16 cellular contexts compared by ENCODE assay signal in the genomic region with DNA sequence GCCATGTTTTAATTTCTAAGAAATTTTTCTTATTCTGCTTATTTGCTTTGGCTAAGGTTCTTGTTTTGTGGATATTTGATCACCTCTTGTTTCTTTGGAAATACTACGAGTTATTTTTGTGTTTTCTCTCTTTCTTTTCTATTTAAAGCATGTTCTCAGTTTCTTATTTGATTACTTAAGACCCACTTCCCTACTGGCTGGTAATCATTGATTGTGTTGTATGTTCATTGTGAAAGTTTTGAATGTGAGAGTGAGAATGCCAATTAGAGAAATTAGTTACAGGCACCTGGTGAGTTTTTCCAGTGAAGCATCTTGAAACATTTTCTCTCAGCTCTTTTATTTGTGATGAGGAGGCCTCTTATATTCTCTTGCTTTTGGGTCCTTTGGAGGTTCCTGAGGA.
DNase-seq lines count a peak whose midpoint lies in the region; ATAC-seq and FAIRE-seq lines count a peak whose summit lies in the region.
"Had no signal": no experiment of that assay in that cellular context is flagged by ENCODE, and none has a peak within 500 bp of the region (broad histone marks: within the 10 kb centered on the region; RNA-seq: fewer than 3 reads in every experiment).

No MANE protein-coding gene starts in this region.

- no peaks in the 10 kb centered on the region for H3K9me3 Mint-ChIP-seq in stimulated activated naive B cell treated with anti-CD40 and anti-IgM and Interleukin-4, amounts not matched to agents 10 μg/mL and 1 μg/mL and 100 μg/mL, for 72 hours
- H3K9me3 Mint-ChIP-seq: activated CD4-positive, alpha-beta T cell treated with anti-CD3 and anti-CD28 coated beads, Interleukin-2, amount 10 ng/mL, durations not matched to agents 7 days and 5 days had no signal

- peaks cover 4 to 7% of the 10 kb centered on the region in 2 donors for H3K4me1 Mint-ChIP-seq in stimulated activated naive B cell treated with anti-CD40 and anti-IgM and Interleukin-4, amounts not matched to agents 10 μg/mL and 1 μg/mL and 100 μg/mL, for 72 hours
- H3K4me1 Mint-ChIP-seq: activated CD4-positive, alpha-beta T cell treated with anti-CD3 and anti-CD28 coated beads, Interleukin-2, amount 10 ng/mL, durations not matched to agents 7 days and 5 days had no signal

- H3K27ac ChIP-seq in substantia nigra (ENCODE audit: low read depth, low read length, poor library complexity, severe bottlenecking), result no peak overlapping the region
- H3K27ac ChIP-seq: breast epithelium, lower lobe of right lung, thoracic aorta had no signal

- DNase-seq in GM19239 (ENCODE audit: insufficient read length, low spot score) (peak; percentile 8), foreskin melanocyte (no peak), substantia nigra (lab: John Stamatoyannopoulos, UW) (no peak), NCI-H2227 treated with DMSO at 0.1 percent for 48 hours (lab: John Stamatoyannopoulos, UW) (no peak)
- DNase-seq in stimulated activated naive B cell treated with anti-CD40 and anti-IgM and Interleukin-4, amounts not matched to agents 10 μg/mL and 1 μg/mL and 100 μg/mL, for 72 hours, result no peak
- DNase-seq: activated CD4-positive, alpha-beta T cell treated with anti-CD3 and anti-CD28 coated beads, Interleukin-2, amount 10 ng/mL, durations not matched to agents 7 days and 5 days; CD8-positive, alpha-beta T cell; Karpas-422; lower lobe of right lung; NCI-H2081; SW 1271 had no signal

- no peaks in the 10 kb centered on the region for H3K27me3 Mint-ChIP-seq in stimulated activated naive B cell treated with anti-CD40 and anti-IgM and Interleukin-4, amounts not matched to agents 10 μg/mL and 1 μg/mL and 100 μg/mL, for 72 hours
- H3K27me3 Mint-ChIP-seq: activated CD4-positive, alpha-beta T cell treated with anti-CD3 and anti-CD28 coated beads, Interleukin-2, amount 10 ng/mL, durations not matched to agents 7 days and 5 days had no signal

- peak; percentile 94 for FAIRE-seq in GM19239 (lab: Jason Lieb, UNC)

- no peak overlapping the region for H3K4me3 Mint-ChIP-seq in stimulated activated naive B cell treated with anti-CD40 and anti-IgM and Interleukin-4, amounts not matched to agents 10 μg/mL and 1 μg/mL and 100 μg/mL, for 72 hours
- H3K4me3 Mint-ChIP-seq: activated CD4-positive, alpha-beta T cell treated with anti-CD3 and anti-CD28 coated beads, Interleukin-2, amount 10 ng/mL, durations not matched to agents 7 days and 5 days; CD8-positive, alpha-beta T cell had no signal

- ATAC-seq in GM21825 (IDR thresholded peaks at IDR 0.05; ENCODE audit: unreplicated experiment) (peak; percentile 97), HG03103 (IDR thresholded peaks at IDR 0.05; ENCODE audit: low read depth, unreplicated experiment) (peak; percentile 76)
- peak; percentile 54 to 62 for ATAC-seq in stimulated activated naive B cell treated with anti-CD40 and anti-IgM and Interleukin-4, amounts not matched to agents 10 μg/mL and 1 μg/mL and 100 μg/mL, for 72 hours (replicated peaks)
- ATAC-seq: CD8-positive, alpha-beta T cell; HCT116; lower lobe of right lung had no signal

- no peak overlapping the region for H3K27ac Mint-ChIP-seq in stimulated activated naive B cell treated with anti-CD40 and anti-IgM and Interleukin-4, amounts not matched to agents 10 μg/mL and 1 μg/mL and 100 μg/mL, for 72 hours
- H3K27ac Mint-ChIP-seq: activated CD4-positive, alpha-beta T cell treated with anti-CD3 and anti-CD28 coated beads, Interleukin-2, amount 10 ng/mL, durations not matched to agents 7 days and 5 days; CD8-positive, alpha-beta T cell had no signal

- H3K36me3 Mint-ChIP-seq in stimulated activated naive B cell treated with anti-CD40 and anti-IgM and Interleukin-4, amounts not matched to agents 10 μg/mL and 1 μg/mL and 100 μg/mL, for 72 hours, result no peaks in the 10 kb centered on the region
- H3K36me3 Mint-ChIP-seq: CD8-positive, alpha-beta T cell had no signal
